8 cellular contexts compared by ENCODE assay signal in genomic region chr20:51594999-51595532, GRCh38. TPM values are rescaled to one million over a fixed set of nuclear protein-coding genes. Genes with fewer than 3 reads are reported as not detected.
DNase-seq lines count a peak whose midpoint lies in the region; ATAC-seq, FAIRE-seq and TF ChIP-seq lines count a peak whose summit lies in the region.

No MANE protein-coding gene starts in this region.

- FAIRE-seq in small intestine (lab: Jason Lieb, UNC): no peak

- H3K27me3 ChIP-seq in small intestine (ENCODE audit: control insufficient read depth in 2 of 2, insufficient read depth in 2 of 2, low read length in 2 of 2): no peaks in the 10 kb centered on the region

- ATAC-seq in HG02981 (IDR thresholded peaks at IDR 0.05; ENCODE audit: unreplicated experiment): peak; percentile 96

- peak; percentile 88 for TF ChIP-seq CTCF in astrocyte of the cerebellum (IDR thresholded peaks at IDR 0.05; ENCODE audit: low read depth, low read length, missing control alignments)

- no peaks in the 10 kb centered on the region for H3K36me3 ChIP-seq in small intestine (ENCODE audit: control insufficient read depth in 2 of 2, insufficient read depth in 2 of 2, low read length in 2 of 2)

- H3K4me3 ChIP-seq in astrocyte of the cerebellum (ENCODE audit: low read depth, low read length) (no peak overlapping the region), small intestine (ENCODE audit: low read depth in 1 of 2, low read length in 2 of 2) (no peak overlapping the region)

- peak; percentile 74 for DNase-seq in activated gamma-delta T cell treated with Interleukin-2 at 50 U/mL for 16 hours
- DNase-seq in activated gamma-delta T cell (lab: John Stamatoyannopoulos, UW): no peak
- DNase-seq in NCI-H2081 (lab: John Stamatoyannopoulos, UW): peak; percentile 86 to 90
- peak; percentile 83 for DNase-seq in T1000 (lab: John Stamatoyannopoulos, UW)
- DNase-seq in astrocyte of the cerebellum (ENCODE audit: low read depth): peak; percentile 80
- DNase-seq in hippocampal formation (lab: John Stamatoyannopoulos, UW): peak; percentile 83 to 86
- peak; percentile 84 for DNase-seq in small intestine

- H3K9me3 ChIP-seq in small intestine (ENCODE audit: control insufficient read depth, low read depth): no peaks in the 10 kb centered on the region

- in situ Hi-C loops in astrocyte of the cerebellum (cut with HindIII; ENCODE audit: low sequenced_read_pairs): loop anchor here (5.0 to 10.0 kb wide), 3 partner anchors 180 to 570 kb away; partner anchors contain the start of gene KCNG1

- WGBS in small intestine, 3 donors: 7 to 9% (median 7%) methylated on average over 14 of the region's 14 CpGs

- H3K4me1 ChIP-seq in small intestine (ENCODE audit: control insufficient read depth in 2 of 2, insufficient read depth in 1 of 2, low read depth in 1 of 2, low read length in 1 of 2): no peaks in the 10 kb centered on the region

- peak overlapping the region in 1 of 2 donors; percentile 8 for H3K27ac ChIP-seq in small intestine (ENCODE audit: low read depth in 1 of 2, low read length in 1 of 2)

RNA-seq across cellular contexts. Expression of gene NFATC2, which starts 52.5 kb away (rescaled TPM):
- polyA plus RNA-seq in small intestine: 1 to 10 TPM; 3.1 to 6.7 (median 5.7) TPM
